Comparison of ENCODE assay signal across 8 cellular contexts in genomic region chr7:55572378-55573233, GRCh38. TPM values are rescaled to one million over a fixed set of nuclear protein-coding genes. Genes with fewer than 3 reads are reported as not detected.
DNase-seq lines count a peak whose midpoint lies in the region; ATAC-seq and TF ChIP-seq lines count a peak whose summit lies in the region.

Gene VOPP1 (minus strand): TSS chr7:55572502. CDS start chr7:55572324, 178 bp downstream.

- H3K27me3 Mint-ChIP-seq in IgD-negative memory B cell: no peaks in the 10 kb centered on the region
- H3K27me3 Mint-ChIP-seq in activated naive CD4-positive, alpha-beta T cell treated with anti-CD3 and anti-CD28 coated beads, Interleukin-2, amount 10 ng/mL, durations not matched to agents 7 days and 5 days: no peaks in the 10 kb centered on the region

- TF ChIP-seq POLR2A in Raji (IDR thresholded peaks at IDR 0.05; ENCODE audit: insufficient read depth, low read depth, low read length): peak; percentile 45; the same call in 1 of the 2 replicates

- peaks cover 29 to 43% (median 39%) of the 10 kb centered on the region in 3 donors for H3K4me1 Mint-ChIP-seq in IgD-negative memory B cell
- peaks cover 70% of the 10 kb centered on the region for H3K4me1 Mint-ChIP-seq in activated naive CD4-positive, alpha-beta T cell treated with anti-CD3 and anti-CD28 coated beads, Interleukin-2, amount 10 ng/mL, durations not matched to agents 7 days and 5 days

- H3K9me3 ChIP-seq in neural cell (ENCODE audit: low read length): no peaks in the 10 kb centered on the region
- no peaks in the 10 kb centered on the region for H3K9me3 ChIP-seq in thymus (ENCODE audit: control insufficient read depth)

- DNase-seq in DMS79 (lab: John Stamatoyannopoulos, UW) (peak; percentile 53), foreskin melanocyte (peak; percentile 29)
- DNase-seq in activated naive CD4-positive, alpha-beta T cell treated with anti-CD3 and anti-CD28 coated beads, Interleukin-2, amount 10 ng/mL, durations not matched to agents 7 days and 5 days: peak; percentile 68

- WGBS in thymus: 3% methylated on average over 68 of the region's 77 CpGs

- no peaks in the 10 kb centered on the region for H3F3A ChIP-seq in neural cell (ENCODE audit: insufficient read depth, low read length, poor library complexity, severe bottlenecking)

- peaks cover 37% of the 10 kb centered on the region for H3K4me1 ChIP-seq in thymus (ENCODE audit: control insufficient read depth, insufficient read depth, low read length)

- H4K20me1 ChIP-seq in neural cell (ENCODE audit: insufficient read depth): no peaks in the 10 kb centered on the region

- H3K9me3 Mint-ChIP-seq in IgD-negative memory B cell: no peaks in the 10 kb centered on the region
- H3K9me3 Mint-ChIP-seq in activated naive CD4-positive, alpha-beta T cell treated with anti-CD3 and anti-CD28 coated beads, Interleukin-2, amount 10 ng/mL, durations not matched to agents 7 days and 5 days: no peaks in the 10 kb centered on the region

- H3K79me2 ChIP-seq in neural cell (replicated peaks; ENCODE audit: insufficient read depth, low read length): peaks cover 31% of the 10 kb centered on the region

- ATAC-seq in GM21529 (IDR thresholded peaks at IDR 0.05; ENCODE audit: unreplicated experiment): peak; percentile 45

- H3K4me3 Mint-ChIP-seq in IgD-negative memory B cell: peak within 1 kb of the TSS; percentile 93 to 99 (median 95)
- H3K4me3 Mint-ChIP-seq in activated naive CD4-positive, alpha-beta T cell treated with anti-CD3 and anti-CD28 coated beads, Interleukin-2, amount 10 ng/mL, durations not matched to agents 7 days and 5 days: peak within 1 kb of the TSS; percentile 91

- H3K9me2 ChIP-seq in neural cell (ENCODE audit: insufficient read depth, low read length): no peaks in the 10 kb centered on the region

- H3K36me3 ChIP-seq in neural cell (ENCODE audit: insufficient read depth, low read length) (no peaks in the 10 kb centered on the region), thymus (ENCODE audit: control insufficient read depth, insufficient read depth) (no peaks in the 10 kb centered on the region)

- peak within 1 kb of the TSS; percentile 84 for H3K4me2 ChIP-seq in neural cell (ENCODE audit: low read length)

- TF ChIP-seq EP300 in neural cell (conservative IDR thresholded peaks at IDR 0.05; ENCODE audit: poor library complexity, severe bottlenecking): peak; percentile 19

- H3K27ac ChIP-seq in neural cell (ENCODE audit: low read length) (peak within 1 kb of the TSS; percentile 61), thymus (ENCODE audit: low read depth) (peak within 1 kb of the TSS; percentile 91)

- peaks cover 2% of the 10 kb centered on the region for H3K36me3 Mint-ChIP-seq in IgD-negative memory B cell
- peaks cover 7% of the 10 kb centered on the region for H3K36me3 Mint-ChIP-seq in activated naive CD4-positive, alpha-beta T cell treated with anti-CD3 and anti-CD28 coated beads, Interleukin-2, amount 10 ng/mL, durations not matched to agents 7 days and 5 days

- H2AFZ ChIP-seq in neural cell (ENCODE audit: low read depth, low read length): peak within 1 kb of the TSS; percentile 87

- TF ChIP-seq RAD21 in neural cell (conservative IDR thresholded peaks at IDR 0.05): no peak

- CTCF ChIA-PET in activated naive CD4-positive, alpha-beta T cell treated with anti-CD3 and anti-CD28 coated beads, Interleukin-2, amount 10 ng/mL, durations not matched to agents 7 days and 5 days (lab: Charles Lee): interaction anchor here (0.8 to 3.0 kb wide), 3 partner anchors 8 to 38 kb away, joined by 3 to 9 read pairs (median 4); no protein-coding TSS in a partner anchor

- H3K4me3 ChIP-seq in neural cell (ENCODE audit: low read length) (peak within 1 kb of the TSS; percentile 95), thymus (ENCODE audit: low read length) (peak within 1 kb of the TSS; percentile 96)

- peak within 1 kb of the TSS; percentile 81 for H3K9ac ChIP-seq in neural cell (ENCODE audit: low read length)

- H3K27me3 ChIP-seq in neural cell (ENCODE audit: insufficient read depth, low read depth, low read length) (no peaks in the 10 kb centered on the region), thymus (ENCODE audit: control insufficient read depth, insufficient read depth) (no peaks in the 10 kb centered on the region)

- no peak for TF ChIP-seq CTCF in neural cell (IDR thresholded peaks at IDR 0.05; ENCODE audit: poor library complexity, severe bottlenecking)

- peak within 1 kb of the TSS; percentile 81 to 98 (median 90) for H3K27ac Mint-ChIP-seq in IgD-negative memory B cell
- H3K27ac Mint-ChIP-seq in activated naive CD4-positive, alpha-beta T cell treated with anti-CD3 and anti-CD28 coated beads, Interleukin-2, amount 10 ng/mL, durations not matched to agents 7 days and 5 days: peak within 1 kb of the TSS; percentile 92

TF ChIP-seq in neural cell, 6 proteins besides CTCF, POLR2A, EP300 and RAD21:
- TF ChIP-seq TAF1 (IDR thresholded peaks at IDR 0.05; ENCODE audit: low read depth) (no peak), POLR2AphosphoS5 (IDR thresholded peaks at IDR 0.05) (no peak), MXI1 (conservative IDR thresholded peaks at IDR 0.05; ENCODE audit: poor library complexity, severe bottlenecking) (peak; percentile 42), REST (IDR thresholded peaks at IDR 0.05; ENCODE audit: borderline replicate concordance) (no peak), SMC3 (conservative IDR thresholded peaks at IDR 0.05; ENCODE audit: poor library complexity) (peak; percentile 15), EZH2 (IDR thresholded peaks at IDR 0.05; ENCODE audit: borderline replicate concordance, insufficient read depth, low read length, poor library complexity, severe bottlenecking) (no peak)
TF ChIP-seq in neural cell: peak in this region for 2.

RNA-seq across cellular contexts. Expression of gene VOPP1, which starts in this region (rescaled TPM):
- polyA plus RNA-seq in IgD-negative memory B cell: 70.2 TPM
- 85.8 and 110 TPM in 2 replicates for polyA plus RNA-seq in neural cell
- 85.5 and 87.2 TPM in 2 replicates for polyA minus RNA-seq in neural cell
- 61.9 TPM for polyA plus RNA-seq in thymus

Comparison
In these comparisons a context has a peak if more than half of its experiments do, and no peak if none do; other contexts are left out.
1. Peak in every context shown above with its lines: DNase-seq, ATAC-seq, H3K4me3 ChIP-seq and H3K27ac ChIP-seq.